8 cellular contexts compared by ENCODE assay signal in the genomic region with DNA sequence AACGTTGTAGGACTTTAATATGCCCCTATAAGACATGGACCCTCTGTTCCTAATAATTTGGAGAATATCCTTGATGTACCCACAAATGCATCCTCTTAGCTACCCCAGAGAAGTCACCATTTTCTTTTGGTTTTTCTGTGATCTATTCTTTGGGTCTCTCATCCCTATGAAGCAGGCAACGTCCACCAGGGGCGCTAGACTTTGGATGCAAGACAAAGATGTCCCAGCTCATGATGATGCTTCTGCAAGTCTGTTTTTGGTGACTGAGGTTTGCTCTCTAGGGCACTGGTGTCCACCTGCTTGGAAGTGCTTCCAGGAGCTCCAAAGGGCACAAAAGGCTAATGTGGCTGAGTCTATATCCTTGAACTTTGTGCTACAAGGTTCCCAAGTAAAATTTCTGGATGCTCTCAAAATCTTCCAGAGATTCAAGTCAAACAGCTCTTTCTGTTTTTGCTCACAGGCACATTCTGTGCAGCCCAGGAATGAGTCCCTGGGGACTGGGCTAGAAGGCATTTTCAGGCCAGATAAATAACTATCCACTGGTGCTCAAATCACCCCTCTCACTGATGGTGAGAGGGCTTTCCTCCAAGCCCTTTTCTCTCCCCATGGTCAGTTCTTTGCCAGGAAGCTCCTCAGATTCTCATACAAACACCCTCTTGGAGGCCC.
DNase-seq lines count a peak whose midpoint lies in the region; ATAC-seq, FAIRE-seq and TF ChIP-seq lines count a peak whose summit lies in the region.

No MANE protein-coding gene starts in this region.

- no peak overlapping the region for H3K9ac ChIP-seq in endothelial cell of umbilical vein (replicated peaks; ENCODE audit: extremely low read depth, insufficient read depth, low read length)

- POLR2A ChIA-PET in PC-9 (lab: Charles Lee; ENCODE audit: unreplicated experiment), result no interaction called here
- POLR2A ChIA-PET in endothelial cell of umbilical vein (lab: Charles Lee), result no interaction called here

- no peaks in the 10 kb centered on the region; the same call in 1 of the 2 replicates for H3K9me2 ChIP-seq in PC-9 (ENCODE audit: insufficient read depth)

- H3K4me1 ChIP-seq in PC-9 (replicated peaks; ENCODE audit: insufficient read depth), result no peaks in the 10 kb centered on the region
- no peaks in the 10 kb centered on the region for H3K4me1 ChIP-seq in endothelial cell of umbilical vein (ENCODE audit: control insufficient read depth, extremely low read depth, insufficient read depth, low read length)

- TF ChIP-seq CTCF in PC-9 (conservative IDR thresholded peaks at IDR 0.05) (peak; percentile 89), endothelial cell of umbilical vein (IDR thresholded peaks at IDR 0.05; ENCODE audit: extremely low read depth in 1 of 2, insufficient read depth in 1 of 2, low read depth in 1 of 2, low read length in 2 of 2) (peak; percentile 44 to 55)

- no peak overlapping the region for H2AFZ ChIP-seq in PC-9
- no peak overlapping the region for H2AFZ ChIP-seq in endothelial cell of umbilical vein (ENCODE audit: low read depth, low read length)

- CTCF ChIA-PET in PC-9 (lab: Charles Lee), result no interaction called here
- CTCF ChIA-PET in endothelial cell of umbilical vein (lab: Charles Lee), result interaction anchor here (0.8 to 1.5 kb wide), 4 partner anchors 8 to 131 kb away, joined by 3 to 5 read pairs (median 4); no protein-coding TSS in a partner anchor

- no peak overlapping the region for H3K27ac ChIP-seq in PC-9
- no peak overlapping the region for H3K27ac ChIP-seq in endothelial cell of umbilical vein (ENCODE audit: insufficient read depth, low read depth, low read length)

- H3K9me3 ChIP-seq in PC-9 (ENCODE audit: insufficient read depth, low read depth) (no peaks in the 10 kb centered on the region; the same call in 1 of the 2 replicates), endothelial cell of umbilical vein (replicated peaks; ENCODE audit: control insufficient read depth, insufficient read depth, low read length) (no peaks in the 10 kb centered on the region)

- dilution Hi-C loops in endothelial cell of umbilical vein (cut with MboI; ENCODE audit: extremely low pct_ligation_motif_present, low sequenced_read_pairs), result no loop called here

- BruUV-seq in PC-9 (replicated peaks; lab: Mats Ljungman, UMichigan) (no TSS peak), endothelial cell of umbilical vein (replicated peaks; lab: Mats Ljungman, UMichigan) (no TSS peak)

- no peak for TF ChIP-seq POLR2A in endothelial cell of umbilical vein (IDR thresholded peaks at IDR 0.05; ENCODE audit: low read depth, low read length)
- TF ChIP-seq POLR2A in GM12892 (IDR thresholded peaks at IDR 0.05; ENCODE audit: low read depth, low read length), result no peak

- intact Hi-C loops in Right ventricle myocardium inferior (cut with DNase I), result no loop called here
- intact Hi-C loops in cardiac septum (cut with DNase I), result no loop called here
- intact Hi-C loops in PC-9 (cut with micrococcal nuclease; ENCODE audit: unreplicated experiment), result no loop called here
- intact Hi-C loops in endothelial cell of umbilical vein (cut with micrococcal nuclease), result no loop called here
- intact Hi-C loops in sciatic nerve (cut with DNase I), result no loop called here

- no peaks in the 10 kb centered on the region for H3K36me3 ChIP-seq in PC-9 (ENCODE audit: low read depth)
- H3K36me3 ChIP-seq in endothelial cell of umbilical vein (ENCODE audit: control insufficient read depth in 2 of 2, extremely low read depth in 1 of 2, insufficient read depth in 2 of 2, low read length in 2 of 2), result no peaks in the 10 kb centered on the region

- H3K4me2 ChIP-seq in PC-9, result no peak overlapping the region
- no peak overlapping the region for H3K4me2 ChIP-seq in endothelial cell of umbilical vein (ENCODE audit: insufficient read depth, low read length)

- ATAC-seq in Right ventricle myocardium inferior, result peak; percentile 90
- ATAC-seq in sciatic nerve, result peak; percentile 90
- no peak for ATAC-seq in HG03280 (IDR thresholded peaks at IDR 0.05; ENCODE audit: unreplicated experiment)

- H3K9me1 ChIP-seq in endothelial cell of umbilical vein (replicated peaks; ENCODE audit: control insufficient read depth, extremely low read depth, insufficient read depth, low read length), result no peaks in the 10 kb centered on the region

- FAIRE-seq in endothelial cell of umbilical vein (lab: Jason Lieb, UNC) (no peak), GM12892 (lab: Jason Lieb, UNC) (no peak)

- H3K27me3 ChIP-seq in PC-9 (ENCODE audit: insufficient read depth, low read depth) (no peaks in the 10 kb centered on the region), endothelial cell of umbilical vein (ENCODE audit: control insufficient read depth in 2 of 2, insufficient read depth in 2 of 2, low read length in 2 of 2) (no peaks in the 10 kb centered on the region)

- H3K79me2 ChIP-seq in PC-9 (ENCODE audit: low read depth) (no peaks in the 10 kb centered on the region), endothelial cell of umbilical vein (ENCODE audit: control insufficient read depth, insufficient read depth, low read length) (no peaks in the 10 kb centered on the region)

- H4K20me1 ChIP-seq in PC-9 (ENCODE audit: insufficient read depth), result no peaks in the 10 kb centered on the region
- H4K20me1 ChIP-seq in endothelial cell of umbilical vein (replicated peaks; ENCODE audit: control insufficient read depth, extremely low read depth, insufficient read depth, low read length), result no peaks in the 10 kb centered on the region

- H3K4me3 ChIP-seq in PC-9 (no peak overlapping the region), endothelial cell of umbilical vein (replicated peaks in 1 of 3; ENCODE audit: insufficient read depth in 1 of 3, low read depth in 1 of 3, low read length in 3 of 3) (no peak overlapping the region)

- no peaks in the 10 kb centered on the region for H3F3A ChIP-seq in PC-9 (ENCODE audit: insufficient read depth, low read depth)

- DNase-seq in Right ventricle myocardium inferior (ENCODE audit: missing footprints) (peak; percentile 67), cardiac septum (ENCODE audit: low spot score) (no peak), PC-9 (peak in 1 of 2 experiments; percentile 4), endothelial cell of umbilical vein (ENCODE audit: low read depth, low spot score) (no peak), sciatic nerve (ENCODE audit: low spot score) (peak; percentile 75), NCI-H524 treated with DMSO at 0.1 percent for 48 hours (lab: John Stamatoyannopoulos, UW) (no peak), GM12892 (ENCODE audit: insufficient read length) (no peak)

TF ChIP-seq in endothelial cell of umbilical vein, 7 proteins besides CTCF, POLR2A, EP300 and RAD21:
- TF ChIP-seq JUN (IDR thresholded peaks at IDR 0.05; ENCODE audit: borderline replicate concordance, insufficient read depth, insufficient read length, low read depth) (no peak), MYC (IDR thresholded peaks at IDR 0.05; ENCODE audit: low read depth, low read length) (no peak), EZH2 (IDR thresholded peaks at IDR 0.05; ENCODE audit: borderline replicate concordance, low read depth, low read length, severe bottlenecking) (no peak), POLR2AphosphoS5 (IDR thresholded peaks at IDR 0.05; ENCODE audit: insufficient read depth, low read depth, low read length) (no peak), FOS (IDR thresholded peaks at IDR 0.05; ENCODE audit: borderline replicate concordance, insufficient read depth, low read length) (no peak), GATA2 (IDR thresholded peaks at IDR 0.05; ENCODE audit: insufficient read depth, insufficient read length, low read depth, low read length) (no peak)
- TF ChIP-seq, protein P1, sequence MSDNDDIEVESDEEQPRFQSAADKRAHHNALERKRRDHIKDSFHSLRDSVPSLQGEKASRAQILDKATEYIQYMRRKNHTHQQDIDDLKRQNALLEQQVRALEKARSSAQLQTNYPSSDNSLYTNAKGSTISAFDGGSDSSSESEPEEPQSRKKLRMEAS (IDR thresholded peaks at IDR 0.05; ENCODE audit: insufficient read depth, insufficient read length), result no peak

Comparison
In these comparisons a context has a peak if more than half of its experiments do, and no peak if none do; other contexts are left out.
1. DNase-seq: peak in Right ventricle myocardium inferior (single experiment) and sciatic nerve (single experiment); none in cardiac septum (single experiment), endothelial cell of umbilical vein (single experiment), NCI-H524 treated with DMSO at 0.1 percent for 48 hours (single experiment) and GM12892 (single experiment).